In the genomic region with DNA sequence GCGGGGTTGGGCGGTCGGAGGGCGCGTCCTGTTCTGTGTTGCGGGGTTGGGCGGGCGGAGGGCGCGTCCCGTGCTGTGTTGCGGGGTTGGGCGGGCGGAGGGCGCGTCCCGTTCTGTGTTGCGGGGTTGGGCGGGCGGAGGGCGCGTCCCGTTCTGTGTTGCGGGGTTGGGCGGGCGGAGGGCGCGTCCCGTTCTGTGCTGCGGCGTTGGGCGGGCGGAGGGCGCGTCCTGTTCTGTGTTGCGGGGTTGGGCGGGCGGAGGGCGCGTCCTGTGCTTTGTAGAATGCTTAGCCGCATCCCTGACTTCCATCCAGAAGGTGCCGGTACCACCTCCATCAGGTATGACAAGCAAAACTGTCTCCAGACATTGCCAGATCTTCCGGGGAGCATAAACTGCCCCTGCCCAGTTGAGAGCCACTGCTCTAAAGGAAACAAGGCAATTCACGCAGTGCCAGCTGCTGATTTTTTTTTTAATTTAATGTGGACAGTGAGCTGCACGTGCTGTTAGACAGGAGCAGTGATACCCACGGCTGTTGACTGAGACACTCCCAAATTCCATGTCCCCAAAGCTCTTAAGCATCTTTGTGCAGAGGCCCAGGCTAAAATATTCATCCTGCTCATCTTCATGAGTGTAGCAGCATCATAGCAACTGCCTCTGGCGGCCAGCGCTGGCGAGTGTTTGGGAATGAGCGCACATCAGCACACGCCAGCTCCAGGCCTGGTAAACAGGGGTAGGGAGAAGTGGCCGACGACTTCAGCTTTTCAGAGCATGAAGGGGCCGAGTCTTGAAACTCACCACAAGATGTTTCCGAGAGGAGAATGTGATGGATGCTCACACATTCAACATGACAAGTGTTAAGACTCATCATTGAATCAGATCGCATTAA, we compare ENCODE assay signal across 1 cellular context.
TF ChIP-seq lines count a peak whose summit lies in the region.

No MANE protein-coding gene starts in this region.

TF ChIP-seq in GM23338, 12 proteins besides CTCF, POLR2A, EP300 and RAD21 (continued from another document):
- no peak for TF ChIP-seq EZH2phosphoT487 (IDR thresholded peaks at IDR 0.05; ENCODE audit: unreplicated experiment)
- TF ChIP-seq STAT1 (IDR thresholded peaks at IDR 0.05; ENCODE audit: unreplicated experiment) = no peak
- TF ChIP-seq JUNB (IDR thresholded peaks at IDR 0.05; ENCODE audit: unreplicated experiment) = no peak
- TF ChIP-seq CREB1 (CRISPR knock-in tag; IDR thresholded peaks at IDR 0.05; ENCODE audit: low read depth) = no peak
